Comparison of ENCODE assay signal across 10 cellular contexts in the genomic region with DNA sequence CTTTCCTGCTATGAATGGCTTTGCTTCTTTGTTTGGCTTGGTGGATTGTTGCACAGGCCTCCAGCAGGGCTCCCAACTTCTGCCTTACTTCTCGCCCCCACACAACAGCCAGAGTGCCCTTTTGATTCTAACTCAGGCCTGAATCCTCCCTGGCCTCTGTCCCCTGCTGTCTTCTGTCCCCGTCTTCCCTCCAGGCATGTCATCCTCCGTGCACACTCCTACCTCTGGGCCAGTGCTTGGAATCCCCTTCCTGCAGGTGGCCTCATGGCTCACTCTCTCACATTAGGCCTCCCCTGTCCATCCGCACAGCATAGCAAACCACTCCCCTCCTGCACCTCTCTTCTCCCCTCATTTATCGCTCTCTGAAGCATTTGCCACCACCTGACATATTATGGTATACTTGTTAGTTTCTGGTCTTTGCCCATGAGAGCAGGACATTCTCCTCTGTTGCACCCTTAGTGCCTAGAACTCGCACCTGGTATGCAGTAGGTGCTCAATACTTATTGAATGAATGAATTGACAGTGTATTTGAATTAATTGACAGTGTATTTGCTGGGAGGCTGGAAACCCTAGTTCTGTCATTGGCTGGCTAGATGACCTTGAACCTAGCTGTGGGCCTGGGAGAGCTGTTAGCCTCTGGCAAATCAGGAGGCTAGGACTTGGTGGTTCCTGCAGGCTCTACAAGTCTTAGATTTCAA. TPM values are rescaled to one million over a fixed set of nuclear protein-coding genes. Genes with fewer than 3 reads are reported as not detected.
DNase-seq lines count a peak whose midpoint lies in the region; ATAC-seq and TF ChIP-seq lines count a peak whose summit lies in the region.
"Had no signal": no experiment of that assay in that cellular context is flagged by ENCODE, and none has a peak within 500 bp of the region (broad histone marks: within the 10 kb centered on the region; RNA-seq: fewer than 3 reads in every experiment).

No MANE protein-coding gene starts in this region.

- ATAC-seq in activated CD8-positive, alpha-beta T cell treated with anti-CD3 and anti-CD28 coated beads, Interleukin-2, amount 10 ng/mL, durations not matched to agents 7 days and 5 days = no peak
- ATAC-seq in GM18505 (IDR thresholded peaks at IDR 0.05; ENCODE audit: unreplicated experiment) = no peak
- no peak for ATAC-seq in mucosa of descending colon

- DNase-seq in activated CD8-positive, alpha-beta T cell treated with anti-CD3 and anti-CD28 coated beads, Interleukin-2, amount 10 ng/mL, durations not matched to agents 7 days and 5 days = no peak
- DNase-seq in NCI-H774 (lab: John Stamatoyannopoulos, UW) (no peak), DMS53 treated with DMSO at 0.1 percent for 48 hours (lab: John Stamatoyannopoulos, UW; ENCODE audit: unreplicated experiment) (no peak), mucosa of descending colon (no peak)

- H3K27me3 Mint-ChIP-seq in activated CD8-positive, alpha-beta T cell treated with anti-CD3 and anti-CD28 coated beads, Interleukin-2, amount 10 ng/mL, durations not matched to agents 7 days and 5 days (ENCODE audit: low read depth) = no peaks in the 10 kb centered on the region

- no peak for TF ChIP-seq POLR2A in GM18505 (IDR thresholded peaks at IDR 0.05; ENCODE audit: borderline replicate concordance, extremely low read depth, insufficient read depth, insufficient read length)

- peak overlapping the region; percentile 95 for H3K4me3 Mint-ChIP-seq in activated CD8-positive, alpha-beta T cell treated with anti-CD3 and anti-CD28 coated beads, Interleukin-2, amount 10 ng/mL, durations not matched to agents 7 days and 5 days

- POLR2A ChIA-PET in activated CD8-positive, alpha-beta T cell treated with anti-CD3 and anti-CD28 coated beads, Interleukin-2, amount 10 ng/mL, durations not matched to agents 7 days and 5 days (lab: Charles Lee) = interaction anchor here (0.9 to 4.8 kb wide), 4 partner anchors 9 to 132 kb away, joined by 3 to 33 read pairs (median 3); no protein-coding TSS in a partner anchor

- H3K4me1 Mint-ChIP-seq in activated CD8-positive, alpha-beta T cell treated with anti-CD3 and anti-CD28 coated beads, Interleukin-2, amount 10 ng/mL, durations not matched to agents 7 days and 5 days (ENCODE audit: low read depth) = peaks cover 76% of the 10 kb centered on the region

- no peaks in the 10 kb centered on the region for H3K9me3 ChIP-seq in BLaER1
- no peaks in the 10 kb centered on the region for H3K9me3 ChIP-seq in muscle layer of duodenum (ENCODE audit: control insufficient read depth in 1 of 2, low read length in 2 of 2)
- no peaks in the 10 kb centered on the region for H3K9me3 ChIP-seq in mucosa of descending colon

- H3K36me3 Mint-ChIP-seq in activated CD8-positive, alpha-beta T cell treated with anti-CD3 and anti-CD28 coated beads, Interleukin-2, amount 10 ng/mL, durations not matched to agents 7 days and 5 days (ENCODE audit: low read depth) = peaks cover 50% of the 10 kb centered on the region

- TF ChIP-seq CTCF in mucosa of descending colon (IDR thresholded peaks at IDR 0.05) = no peak

- intact Hi-C loops in mucosa of descending colon (cut with DNase I, micrococcal nuclease) = no loop called here

- 0 out of 2 replicates have a peak overlapping the region, but pooled peaks have one; percentile 18 for H3K27ac ChIP-seq in BLaER1
- peak overlapping the region; percentile 21 for H3K27ac ChIP-seq in muscle layer of duodenum (ENCODE audit: low read length)
- H3K27ac ChIP-seq: KMS-11 had no signal

- peak overlapping the region; percentile 97 for H3K4me2 ChIP-seq in BLaER1

- H3K27me3 ChIP-seq in BLaER1 = no peaks in the 10 kb centered on the region
- H3K27me3 ChIP-seq in muscle layer of duodenum (ENCODE audit: low read depth, low read length) = no peaks in the 10 kb centered on the region

- no peaks in the 10 kb centered on the region for H3K9me3 Mint-ChIP-seq in activated CD8-positive, alpha-beta T cell treated with anti-CD3 and anti-CD28 coated beads, Interleukin-2, amount 10 ng/mL, durations not matched to agents 7 days and 5 days (ENCODE audit: insufficient read depth)

- peak overlapping the region; percentile 33; the same call in 1 of the 2 replicates for H3K9ac ChIP-seq in BLaER1
- H3K9ac ChIP-seq: KMS-11 had no signal

- H4K20me1 ChIP-seq in BLaER1 = peaks cover 61% of the 10 kb centered on the region

- H3K4me3 ChIP-seq in BLaER1 (no peak overlapping the region), GM08714 (ENCODE audit: low read length) (peak overlapping the region; percentile 15; the same call in 1 of the 2 replicates), muscle layer of duodenum (ENCODE audit: low read depth in 1 of 2, low read length in 2 of 2) (no peak overlapping the region), mucosa of descending colon (no peak overlapping the region)

- CTCF ChIA-PET in activated CD8-positive, alpha-beta T cell treated with anti-CD3 and anti-CD28 coated beads, Interleukin-2, amount 10 ng/mL, durations not matched to agents 7 days and 5 days (lab: Charles Lee) = interaction anchor here (1.0 to 5.1 kb wide), 12 partner anchors 8 to 245 kb away, joined by 3 to 54 read pairs (median 6); a partner anchor contains a TSS

- peak overlapping the region; percentile 43 for H3K27ac Mint-ChIP-seq in activated CD8-positive, alpha-beta T cell treated with anti-CD3 and anti-CD28 coated beads, Interleukin-2, amount 10 ng/mL, durations not matched to agents 7 days and 5 days

- H3K36me3 ChIP-seq in BLaER1 (peaks cover 47% of the 10 kb centered on the region), muscle layer of duodenum (ENCODE audit: control insufficient read depth in 1 of 2, insufficient read depth in 2 of 2, low read length in 2 of 2) (peaks cover 11 to 28% of the 10 kb centered on the region in 2 donors), mucosa of descending colon (ENCODE audit: low read depth) (no peaks in the 10 kb centered on the region)

- H3K4me1 ChIP-seq in BLaER1 (peaks cover 75% of the 10 kb centered on the region), muscle layer of duodenum (ENCODE audit: control insufficient read depth in 1 of 2, insufficient read depth in 2 of 2, low read length in 2 of 2) (peaks cover 16 to 34% of the 10 kb centered on the region in 2 donors), mucosa of descending colon (ENCODE audit: low read depth) (peaks cover 19% of the 10 kb centered on the region)

RNA-seq across cellular contexts. Expression of a gene that starts 2.9 kb away (rescaled TPM):
- total RNA-seq in activated CD8-positive, alpha-beta T cell treated with anti-CD3 and anti-CD28 coated beads, Interleukin-2, amount 10 ng/mL, durations not matched to agents 7 days and 5 days = 10 to 100 TPM; 47.6 to 50.9 TPM
- 10 to 100 TPM; 22.8 to 30.5 (median 26.9) TPM for total RNA-seq in mucosa of descending colon

RNA-seq across cellular contexts. Expression of a gene that starts 33.6 kb away (rescaled TPM):
- 1 to 10 TPM; 1.8 to 1.9 TPM for total RNA-seq in activated CD8-positive, alpha-beta T cell treated with anti-CD3 and anti-CD28 coated beads, Interleukin-2, amount 10 ng/mL, durations not matched to agents 7 days and 5 days
- total RNA-seq in mucosa of descending colon = 100 to 1,000 TPM; 124 to 282 (median 191) TPM
- total RNA-seq: fibroblast of lung had no signal

RNA-seq across cellular contexts. Expression of a gene that starts 41.6 kb away (rescaled TPM):
- total RNA-seq in activated CD8-positive, alpha-beta T cell treated with anti-CD3 and anti-CD28 coated beads, Interleukin-2, amount 10 ng/mL, durations not matched to agents 7 days and 5 days = 10 to 100 TPM; 19.9 to 20.3 TPM
- total RNA-seq in mucosa of descending colon = 10 to 100 TPM; 16.5 to 22.3 (median 17.5) TPM

Comparison
In these comparisons a context has a peak if more than half of its experiments do, and no peak if none do; other contexts are left out.
1. RNA of a gene that starts 33.6 kb away (total RNA-seq): 124 to 282 TPM in mucosa of descending colon; 1.8 to 1.9 TPM in activated CD8-positive, alpha-beta T cell treated with anti-CD3 and anti-CD28 coated beads, Interleukin-2, amount 10 ng/mL, durations not matched to agents 7 days and 5 days; every median in the first group is over 10 times any median in the second.